26 cellular contexts compared by ENCODE assay signal in genomic region chr16:83470406-83470805, GRCh38.
DNase-seq lines count a peak whose midpoint lies in the region; FAIRE-seq and TF ChIP-seq lines count a peak whose summit lies in the region.
"Had no signal": no experiment of that assay in that cellular context is flagged by ENCODE, and none has a peak within 500 bp of the region (broad histone marks: within the 10 kb centered on the region; RNA-seq: fewer than 3 reads in every experiment).

No MANE protein-coding gene starts in this region.

- peaks cover 12% of the 10 kb centered on the region for H3K4me1 Mint-ChIP-seq in astrocyte (ENCODE audit: low read depth, unreplicated experiment)
- H3K4me1 Mint-ChIP-seq: CD4-positive, alpha-beta memory T cell had no signal

- H3K27me3 Mint-ChIP-seq in astrocyte (ENCODE audit: low read depth, unreplicated experiment): peaks cover 37% of the 10 kb centered on the region

- H2AFZ ChIP-seq in astrocyte (ENCODE audit: low read depth, low read length): no peak overlapping the region

- peak; percentile 37 for FAIRE-seq in astrocyte (lab: Jason Lieb, UNC)
- FAIRE-seq: A204.1, colon, frontal cortex had no signal

- peak; percentile 9 for DNase-seq in ACHN
- peak; percentile 54 for DNase-seq in HCEC 1CT
- peak; percentile 75 for DNase-seq in astrocyte (ENCODE audit: low read depth)
- DNase-seq in hepatic stellate cell (ENCODE audit: low spot score): peak; percentile 53
- DNase-seq in dorsolateral prefrontal cortex: no peak
- no peak for DNase-seq in vagina (ENCODE audit: extremely low spot score in 2 of 2)
- DNase-seq in activated naive CD4-positive, alpha-beta T cell treated with Interleukin-2 at 50 U/mL for 16 hours: no peak
- DNase-seq in coronary artery (ENCODE audit: low spot score): no peak
- DNase-seq: activated CD4-positive, CD25-positive, alpha-beta regulatory T cell treated with anti-CD3 and anti-CD28 coated beads, Interleukin-2, amount 50 U/mL, for 72 hours; activated effector memory CD4-positive, alpha-beta T cell treated with Interleukin-2 at 50 U/mL for 16 hours; adrenal gland; CD4-positive, alpha-beta memory T cell; DMS79 treated with DMSO at 0.1 percent for 48 hours; GOT3; left ventricle myocardium inferior; NCI-H2107; NCI-H69; right cardiac atrium; stimulated activated naive CD4-positive, alpha-beta T cell; T-helper 9 cell; tibial artery had no signal

- no peak for TF ChIP-seq POLR2A in vagina (IDR thresholded peaks at IDR 0.05)

- H3K9me3 ChIP-seq in astrocyte (ENCODE audit: insufficient read depth, low read depth, low read length): no peaks in the 10 kb centered on the region
- H3K9me3 ChIP-seq in vagina: no peaks in the 10 kb centered on the region
- H3K9me3 ChIP-seq: adrenal gland, left ventricle myocardium inferior, SJSA1, tibial artery had no signal

- no peak overlapping the region for H3K9ac ChIP-seq in astrocyte (ENCODE audit: low read length)

- peaks cover 10% of the 10 kb centered on the region for H3K4me1 ChIP-seq in astrocyte (ENCODE audit: insufficient read depth, low read length)
- H3K4me1 ChIP-seq in vagina: no peaks in the 10 kb centered on the region
- H3K4me1 ChIP-seq: adrenal gland, SJSA1 had no signal

- H3K9me3 Mint-ChIP-seq in astrocyte (ENCODE audit: unreplicated experiment): no peaks in the 10 kb centered on the region

- no peaks in the 10 kb centered on the region for H3K36me3 ChIP-seq in astrocyte (ENCODE audit: insufficient read depth, low read length)
- H3K36me3 ChIP-seq in vagina: no peaks in the 10 kb centered on the region
- H3K36me3 ChIP-seq: adrenal gland, left ventricle myocardium inferior, SJSA1, tibial artery had no signal

- H3K27ac ChIP-seq in astrocyte (ENCODE audit: low read depth, low read length) (peak overlapping the region; percentile 31), dorsolateral prefrontal cortex (peak overlapping the region in 1 of 59 donors; percentile 29), vagina (no peak overlapping the region), coronary artery (no peak overlapping the region)
- H3K27ac ChIP-seq: adrenal gland, HL-60, left ventricle myocardium inferior, SJSA1, tibial artery had no signal

- in situ Hi-C loops in ACHN (cut with HindIII; ENCODE audit: low pct_ligation_motif_present, low pct_unique_long_range_greater_than_20kb, low sequenced_read_pairs): no loop called here

- H3K4me2 ChIP-seq in astrocyte (ENCODE audit: low read length): peak overlapping the region; percentile 69

- no peaks in the 10 kb centered on the region for H3K79me2 ChIP-seq in astrocyte (ENCODE audit: insufficient read depth, low read length)

- no peak for TF ChIP-seq CTCF in astrocyte (IDR thresholded peaks at IDR 0.05; ENCODE audit: insufficient read depth, low read depth, low read length)
- no peak for TF ChIP-seq CTCF in dorsolateral prefrontal cortex (IDR thresholded peaks at IDR 0.05 in 54 of 56, conservative IDR thresholded peaks at IDR 0.05 in 2 of 56; ENCODE audit: low read depth in 1 of 56, partially characterized antibody in 56 of 56)
- TF ChIP-seq CTCF in vagina (IDR thresholded peaks at IDR 0.05): no peak
- no peak for TF ChIP-seq CTCF in coronary artery (IDR thresholded peaks at IDR 0.05)

- no peaks in the 10 kb centered on the region for H3K36me3 Mint-ChIP-seq in astrocyte (ENCODE audit: low read depth, unreplicated experiment)
- H3K36me3 Mint-ChIP-seq: CD4-positive, alpha-beta memory T cell had no signal

- no peaks in the 10 kb centered on the region for H4K20me1 ChIP-seq in astrocyte (ENCODE audit: insufficient read depth, low read length)

- intact Hi-C loops in dorsolateral prefrontal cortex (cut with DNase I): no loop called here
- intact Hi-C loops in vagina (cut with DNase I): no loop called here

- H3K4me3 ChIP-seq in astrocyte (ENCODE audit: insufficient read depth, low read depth, low read length) (no peak overlapping the region), dorsolateral prefrontal cortex (no peak overlapping the region), vagina (no peak overlapping the region), coronary artery (no peak overlapping the region)
- H3K4me3 ChIP-seq: adrenal gland, left ventricle myocardium inferior, SJSA1, tibial artery had no signal

- peak overlapping the region; percentile 17 for H3K27ac Mint-ChIP-seq in astrocyte (ENCODE audit: unreplicated experiment)
- H3K27ac Mint-ChIP-seq: CD4-positive, alpha-beta memory T cell had no signal

- no peak overlapping the region for H3K4me3 Mint-ChIP-seq in astrocyte (ENCODE audit: unreplicated experiment)
- H3K4me3 Mint-ChIP-seq: CD4-positive, alpha-beta memory T cell had no signal

- H3K27me3 ChIP-seq in astrocyte (ENCODE audit: insufficient read depth, low read length) (no peaks in the 10 kb centered on the region), dorsolateral prefrontal cortex (no peaks in the 10 kb centered on the region), vagina (no peaks in the 10 kb centered on the region)
- H3K27me3 ChIP-seq: adrenal gland, SJSA1, tibial artery had no signal

Comparison
In these comparisons a context has a peak if more than half of its experiments do, and no peak if none do; other contexts are left out.
1. DNase-seq: peak in ACHN (single experiment), HCEC 1CT (single experiment), astrocyte (single experiment) and hepatic stellate cell (single experiment); none in dorsolateral prefrontal cortex (0 of 10), vagina (0 of 2), activated naive CD4-positive, alpha-beta T cell treated with Interleukin-2 at 50 U/mL for 16 hours (single experiment) and coronary artery (single experiment).